Comparison of ENCODE assay signal across 1 cellular context in genomic region chr12:981956-982355, GRCh38.
TF ChIP-seq lines count a peak whose summit lies in the region.

No MANE protein-coding gene starts in this region.

TF ChIP-seq in GM12878, 131 proteins besides CTCF, POLR2A, EP300 and RAD21:
- no peak for TF ChIP-seq POLR2AphosphoS2 (IDR thresholded peaks at IDR 0.05; ENCODE audit: low read depth, low read length)
- TF ChIP-seq, protein P1, sequence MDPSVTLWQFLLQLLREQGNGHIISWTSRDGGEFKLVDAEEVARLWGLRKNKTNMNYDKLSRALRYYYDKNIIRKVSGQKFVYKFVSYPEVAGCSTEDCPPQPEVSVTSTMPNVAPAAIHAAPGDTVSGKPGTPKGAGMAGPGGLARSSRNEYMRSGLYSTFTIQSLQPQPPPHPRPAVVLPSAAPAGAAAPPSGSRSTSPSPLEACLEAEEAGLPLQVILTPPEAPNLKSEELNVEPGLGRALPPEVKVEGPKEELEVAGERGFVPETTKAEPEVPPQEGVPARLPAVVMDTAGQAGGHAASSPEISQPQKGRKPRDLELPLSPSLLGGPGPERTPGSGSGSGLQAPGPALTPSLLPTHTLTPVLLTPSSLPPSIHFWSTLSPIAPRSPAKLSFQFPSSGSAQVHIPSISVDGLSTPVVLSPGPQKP (IDR thresholded peaks at IDR 0.05; ENCODE audit: low read depth, low read length) = no peak
- no peak for TF ChIP-seq TBL1XR1 (IDR thresholded peaks at IDR 0.05; ENCODE audit: low read depth, low read length)
- no peak for TF ChIP-seq ZNF217 (IDR thresholded peaks at IDR 0.05)
- TF ChIP-seq MTA2 (IDR thresholded peaks at IDR 0.05; ENCODE audit: low read depth) = no peak
- no peak for TF ChIP-seq BCL11A (IDR thresholded peaks at IDR 0.05; ENCODE audit: low read depth, low read length)
- TF ChIP-seq SMARCA5 (IDR thresholded peaks at IDR 0.05) = no peak
- no peak for TF ChIP-seq LARP7 (IDR thresholded peaks at IDR 0.05)
- no peak for TF ChIP-seq TCF7 (IDR thresholded peaks at IDR 0.05; ENCODE audit: borderline replicate concordance)
- TF ChIP-seq PML (IDR thresholded peaks at IDR 0.05; ENCODE audit: low read length) = no peak
- TF ChIP-seq JUND (IDR thresholded peaks at IDR 0.05; ENCODE audit: low read depth, low read length) = no peak
- TF ChIP-seq CHD4 (IDR thresholded peaks at IDR 0.05) = no peak
- TF ChIP-seq SMAD1 (IDR thresholded peaks at IDR 0.05; ENCODE audit: low read depth, partially characterized antibody) = no peak
- TF ChIP-seq MXI1 (IDR thresholded peaks at IDR 0.05; ENCODE audit: low read depth, low read length) = no peak
- no peak for TF ChIP-seq CHD1 (IDR thresholded peaks at IDR 0.05; ENCODE audit: low read depth, low read length)
